ENCODE assay signal across 29 cellular contexts in the genomic region with DNA sequence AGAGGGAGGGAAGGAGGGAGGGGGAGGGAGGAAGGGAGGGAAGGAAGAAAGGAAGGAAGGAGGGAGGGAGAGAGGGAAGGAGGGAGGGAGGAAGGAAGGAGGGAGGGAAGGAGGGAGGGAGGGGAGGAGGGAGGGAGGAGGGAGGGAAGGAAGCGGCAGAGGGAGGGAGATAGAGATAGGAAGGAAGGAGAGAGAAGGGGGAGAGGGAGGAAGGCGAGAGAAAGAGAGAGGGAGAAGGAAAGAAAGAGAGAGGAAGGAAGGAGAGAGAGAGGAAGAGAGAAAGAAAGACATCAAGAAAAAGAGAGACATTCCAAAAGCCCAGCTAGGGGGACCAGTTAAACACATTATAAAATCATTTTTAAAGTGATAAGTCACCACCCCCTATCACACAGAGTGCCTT.
"Had no signal": no experiment of that assay in that cellular context is flagged by ENCODE, and none has a peak within 500 bp of the region (broad histone marks: within the 10 kb centered on the region; RNA-seq: fewer than 3 reads in every experiment).

No MANE protein-coding gene starts in this region.

- H3K9me3 ChIP-seq: esophagus muscularis mucosa, gastroesophageal sphincter, heart left ventricle, mucosa of descending colon, thoracic aorta, tibial nerve, upper lobe of right lung, vagina had no signal

- H3K27ac Mint-ChIP-seq: mesothelial cell of epicardium, nephron, neural progenitor cell had no signal

- DNase-seq: dermis blood vessel endothelial cell; effector memory CD4-positive, alpha-beta T cell; mucosa of descending colon; naive thymus-derived CD4-positive, alpha-beta T cell; stimulated activated CD4-positive, alpha-beta T cell treated with anti-CD3 and anti-CD28 coated beads, Interleukin-12 subunit alpha, Interleukin-12 subunit beta, amount 100 ng/mL, for 4 hours; stimulated activated CD4-positive, alpha-beta T cell treated with anti-CD3 and anti-CD28 coated beads, Interleukin-1b, Interleukin-23, amount 100 ng/mL, for 48 hours; stimulated activated CD4-positive, alpha-beta T cell treated with anti-CD3 and anti-CD28 coated beads, Interleukin-4, amount 100 ng/mL, for 1 hour; stimulated activated CD8-positive, alpha-beta memory T cell treated with anti-CD3 and anti-CD28 coated beads, Interleukin-4, amount 100 ng/mL, for 48 hours; upper lobe of right lung had no signal

- H3K4me1 ChIP-seq: foreskin keratinocyte, neural progenitor cell had no signal

- ATAC-seq: foreskin keratinocyte; gastroesophageal sphincter; heart left ventricle; left lobe of liver; mucosa of descending colon; naive thymus-derived CD4-positive, alpha-beta T cell; sciatic nerve; upper lobe of right lung had no signal

- H3K9me3 Mint-ChIP-seq: mesothelial cell of epicardium; nephron; neural progenitor cell; stimulated activated naive CD8-positive, alpha-beta T cell treated with anti-CD3 and anti-CD28 coated beads, Interleukin-15, Interleukin-2, amounts not matched to agents 100 ng/mL and 50 ng/mL, for 24 hours had no signal

- H3K27ac ChIP-seq: coronary artery, foreskin keratinocyte, heart left ventricle, hepatocyte, neural progenitor cell, parathyroid adenoma, thoracic aorta, upper lobe of right lung, vagina had no signal

- H3K4me1 Mint-ChIP-seq: nephron had no signal

- H3K4me3 ChIP-seq: coronary artery, gastroesophageal sphincter, heart left ventricle, hepatocyte, lung, mucosa of descending colon, neural progenitor cell, smooth muscle cell, thoracic aorta, tibial nerve, upper lobe of right lung, vagina had no signal

- H3K36me3 Mint-ChIP-seq: mesothelial cell of epicardium, neural progenitor cell had no signal

- FAIRE-seq: endothelial cell of umbilical vein, kidney had no signal

- H3K36me3 ChIP-seq: esophagus muscularis mucosa, heart left ventricle, neural progenitor cell, thoracic aorta, tibial nerve, upper lobe of right lung, vagina had no signal

- H3K4me3 Mint-ChIP-seq: mesothelial cell of epicardium; naive thymus-derived CD4-positive, alpha-beta T cell; nephron; neural progenitor cell; stimulated activated naive CD8-positive, alpha-beta T cell treated with anti-CD3 and anti-CD28 coated beads, Interleukin-15, Interleukin-2, amounts not matched to agents 100 ng/mL and 50 ng/mL, for 24 hours had no signal
